In the genomic region with DNA sequence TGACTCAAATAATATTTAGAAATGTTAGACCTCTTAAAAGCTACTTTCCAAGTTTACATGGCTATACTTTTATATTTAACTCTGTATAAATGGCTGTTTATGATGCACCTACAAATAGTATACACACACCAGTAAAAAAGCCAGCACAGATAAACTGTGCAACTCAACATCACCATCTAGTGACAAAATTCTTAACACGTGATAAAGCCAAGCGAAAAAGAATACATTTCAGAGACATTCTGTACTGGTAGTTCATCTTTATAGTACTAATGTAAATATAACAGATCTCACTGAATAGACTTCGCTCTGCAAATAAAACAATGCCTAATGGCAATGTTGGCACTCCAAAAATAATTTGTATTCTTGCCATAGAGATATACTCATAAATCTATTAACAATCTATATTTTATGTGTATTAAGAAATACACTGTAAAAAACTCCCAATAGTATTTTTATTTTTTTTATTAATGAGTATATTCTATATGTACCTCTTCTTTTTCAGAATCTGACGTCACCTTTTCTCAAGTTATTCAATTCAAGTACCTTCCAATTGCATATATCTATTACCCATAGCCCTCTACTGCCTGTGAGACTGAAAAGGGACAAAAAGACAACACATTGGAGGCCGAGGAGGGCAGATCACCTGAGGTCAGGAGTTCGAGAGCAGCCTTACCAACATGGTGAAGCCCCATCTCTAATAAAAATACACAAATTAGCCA, we compare ENCODE assay signal across 8 cellular contexts.
DNase-seq lines count a peak whose midpoint lies in the region; ATAC-seq and TF ChIP-seq lines count a peak whose summit lies in the region.

No MANE protein-coding gene starts in this region.

- TF ChIP-seq CTCF in astrocyte of the spinal cord (IDR thresholded peaks at IDR 0.05; ENCODE audit: low read depth, low read length) (peak; percentile 49), GM13976 (IDR thresholded peaks at IDR 0.05; ENCODE audit: borderline replicate concordance, control extremely low read depth, extremely low read depth, insufficient read depth, missing control alignments) (no peak)

- ATAC-seq in GM19468 (IDR thresholded peaks at IDR 0.05; ENCODE audit: extremely low read depth, unreplicated experiment) (peak; percentile 37), HG03039 (IDR thresholded peaks at IDR 0.05; ENCODE audit: unreplicated experiment) (no peak), GM19455 (IDR thresholded peaks at IDR 0.05; ENCODE audit: unreplicated experiment) (no peak)

- DNase-seq in DMS 273 (lab: John Stamatoyannopoulos, UW; ENCODE audit: unreplicated experiment) (peak; percentile 69), M059J (ENCODE audit: low read depth) (peak; percentile 37), astrocyte of the spinal cord (ENCODE audit: low read depth, low spot score) (peak; percentile 58), medulla oblongata (ENCODE audit: extremely low spot score) (peak; percentile 18), GM13976 (ENCODE audit: low spot score) (no peak)

- in situ Hi-C loops in astrocyte of the spinal cord (cut with HindIII; ENCODE audit: low sequenced_read_pairs) (no loop called here), GM13976 (cut with MboI; ENCODE audit: low sequenced_read_pairs, unreplicated experiment) (loop anchor here (25.0 kb wide), 1 partner anchor 217 kb away; no protein-coding TSS in a partner anchor)

- no peak overlapping the region for H3K4me3 ChIP-seq in astrocyte of the spinal cord (ENCODE audit: low read depth, low read length)
